In the genomic region with DNA sequence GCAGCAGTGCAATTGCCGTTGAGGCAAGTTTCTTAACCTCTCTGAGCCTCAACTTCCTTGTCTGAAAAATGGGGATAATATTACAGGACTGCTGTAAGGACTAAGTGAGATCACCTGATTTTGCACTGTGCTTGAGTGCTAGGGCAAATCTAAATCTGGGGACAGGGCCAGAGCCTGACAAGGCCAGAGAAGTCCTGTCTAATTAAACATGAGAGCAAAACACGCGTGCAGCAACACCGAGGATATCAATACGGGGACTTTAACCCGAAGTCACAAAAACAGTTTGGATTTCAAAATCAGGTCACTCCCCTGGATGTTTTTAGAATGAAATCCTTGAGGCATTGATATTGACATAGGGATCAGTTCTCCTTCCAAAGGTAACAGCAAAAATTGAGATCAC, we compare ENCODE assay signal across 26 cellular contexts. TPM values are rescaled to one million over a fixed set of nuclear protein-coding genes. Genes with fewer than 3 reads are reported as not detected.
"Had no signal": no experiment of that assay in that cellular context is flagged by ENCODE, and none has a peak within 500 bp of the region (broad histone marks: within the 10 kb centered on the region; RNA-seq: fewer than 3 reads in every experiment).

No MANE protein-coding gene starts in this region.

- H3K4me3 ChIP-seq: SK-N-MC had no signal

- ATAC-seq: activated CD4-positive, alpha-beta T cell treated with anti-CD3 and anti-CD28 coated beads for 36 hours; activated CD8-positive, alpha-beta T cell treated with anti-CD3 and anti-CD28 coated beads for 36 hours; activated T-cell treated with anti-CD3 and anti-CD28 coated beads, Interleukin-2, amount 50 U/mL, for 72 hours had no signal

- DNase-seq: activated CD4-positive, alpha-beta T cell treated with anti-CD3 and anti-CD28 coated beads for 36 hours; activated CD8-positive, alpha-beta memory T cell treated with anti-CD3 and anti-CD28 coated beads, Interleukin-2, amount 50 U/mL, for 4 hours; activated CD8-positive, alpha-beta T cell treated with anti-CD3 and anti-CD28 coated beads for 36 hours; activated gamma-delta T cell treated with Interleukin-2 at 50 U/mL for 16 hours; activated naive CD4-positive, alpha-beta T cell treated with anti-CD3 and anti-CD28 coated beads, Interleukin-2, amount 10 ng/mL, durations not matched to agents 7 days and 5 days; activated naive CD8-positive, alpha-beta T cell treated with anti-CD3 and anti-CD28 coated beads for 36 hours; activated T-cell treated with anti-CD3 and anti-CD28 coated beads, Interleukin-2, amount 50 U/mL, for 72 hours; cerebellar nuclear complex; KG1; NCI-H1092; NCI-H1417; NCI-H1694 treated with DMSO at 0.1 percent for 48 hours; NCI-H2081 treated with DMSO at 0.1 percent for 48 hours; NCI-H2171; NCI-H446 treated with DMSO at 0.1 percent for 48 hours; NCI-H524 treated with DMSO at 0.1 percent for 48 hours; NCI-H748 treated with DMSO at 0.1 percent for 48 hours; T-helper 1 cell; WERI-Rb-1 had no signal

- H3K36me3 ChIP-seq: WERI-Rb-1 had no signal

- H3K27ac ChIP-seq: SK-N-MC, WERI-Rb-1 had no signal

RNA-seq across cellular contexts. Expression of a gene that starts 5.7 kb away (rescaled TPM):
- total RNA-seq: activated CD4-positive, alpha-beta T cell treated with anti-CD3 and anti-CD28 coated beads for 36 hours; activated CD8-positive, alpha-beta T cell treated with anti-CD3 and anti-CD28 coated beads for 36 hours; activated naive CD8-positive, alpha-beta T cell treated with anti-CD3 and anti-CD28 coated beads for 36 hours; activated T-helper 2 cell treated with anti-CD3 and anti-CD28 coated beads, Interferon-gamma antibody, Interleukin-2, Interleukin-4, amounts not matched to agents 10 μg/mL and 5 μg/mL and 100 μg/mL, durations not matched to agents 14 hours and 24 hours and 36 hours; cardiac septum; LHCN-M2; M059J; OCI-LY7; RPMI7951 had no signal
